Comparison of ENCODE assay signal across 12 cellular contexts in the genomic region with DNA sequence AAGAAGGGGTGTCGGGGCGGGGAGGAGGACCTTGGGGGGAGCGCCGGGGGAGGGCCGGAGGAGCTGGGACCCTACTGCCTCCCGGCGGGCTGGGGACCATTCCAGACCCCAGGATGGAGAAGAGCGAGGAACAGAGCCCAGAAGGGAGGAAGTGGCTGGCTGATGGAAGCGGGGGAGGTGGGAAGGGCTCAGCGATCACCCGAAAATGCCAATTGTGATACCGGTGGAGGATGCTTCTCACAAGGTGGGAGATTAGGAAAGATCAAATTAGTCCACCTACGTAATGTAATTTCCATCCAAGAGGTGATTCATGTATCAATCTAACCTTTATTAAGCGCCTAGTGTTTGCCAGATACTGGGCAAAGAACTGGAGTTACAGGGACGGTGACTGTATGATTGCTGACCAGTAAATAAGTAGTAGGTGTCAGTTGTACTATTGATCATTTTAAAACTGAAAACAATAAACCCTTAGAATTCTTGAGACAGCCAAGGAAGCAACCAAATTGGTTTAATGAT. TPM values are rescaled to one million over a fixed set of nuclear protein-coding genes. Genes with fewer than 3 reads are reported as not detected.
DNase-seq lines count a peak whose midpoint lies in the region; FAIRE-seq and TF ChIP-seq lines count a peak whose summit lies in the region.
"Had no signal": no experiment of that assay in that cellular context is flagged by ENCODE, and none has a peak within 500 bp of the region (broad histone marks: within the 10 kb centered on the region; RNA-seq: fewer than 3 reads in every experiment).

No MANE protein-coding gene starts in this region.

- no peak overlapping the region for H3K4me2 ChIP-seq in SK-N-SH

- H3K9ac ChIP-seq in NT2/D1 (ENCODE audit: insufficient read length, low read depth): no peak overlapping the region
- H3K9ac ChIP-seq in SK-N-SH: no peak overlapping the region

- H3K27me3 Mint-ChIP-seq in CD4-positive, alpha-beta memory T cell: peaks cover 19 to 33% of the 10 kb centered on the region in 2 donors

- TF ChIP-seq POLR2A in esophagus squamous epithelium (IDR thresholded peaks at IDR 0.05) (no peak), ovary (IDR thresholded peaks at IDR 0.05) (no peak)

- H3K36me3 ChIP-seq in CD4-positive, alpha-beta memory T cell (ENCODE audit: insufficient read depth, low read length): no peaks in the 10 kb centered on the region
- H3K36me3 ChIP-seq in NT2/D1 (ENCODE audit: insufficient read depth, insufficient read length, low read length) (no peaks in the 10 kb centered on the region), esophagus squamous epithelium (no peaks in the 10 kb centered on the region), ovary (no peaks in the 10 kb centered on the region), SK-N-SH (replicated peaks in 1 of 2; ENCODE audit: control insufficient read depth in 1 of 2, insufficient read depth in 2 of 2, low read length in 1 of 2) (no peaks in the 10 kb centered on the region)

- TF ChIP-seq RAD21 in SK-N-SH (IDR thresholded peaks at IDR 0.05; ENCODE audit: low read length): no peak

- H3K9me2 ChIP-seq in SK-N-SH: no peaks in the 10 kb centered on the region

- H3K4me1 ChIP-seq in CD4-positive, alpha-beta memory T cell (ENCODE audit: insufficient read depth, low read length): no peaks in the 10 kb centered on the region
- no peaks in the 10 kb centered on the region for H3K4me1 ChIP-seq in NT2/D1 (ENCODE audit: insufficient read depth, insufficient read length)
- H3K4me1 ChIP-seq in esophagus squamous epithelium: peaks cover 0 to 18% (median 5%) of the 10 kb centered on the region in 3 donors
- no peaks in the 10 kb centered on the region for H3K4me1 ChIP-seq in ovary (ENCODE audit: insufficient read depth)
- peaks cover 0 to 3% of the 10 kb centered on the region in 2 experiments; a peak in 1 of 4 replicates for H3K4me1 ChIP-seq in SK-N-SH (ENCODE audit: control insufficient read depth in 1 of 2, insufficient read depth in 2 of 2, low read depth in 1 of 2, low read length in 1 of 2)

- no peaks in the 10 kb centered on the region for H3K36me3 Mint-ChIP-seq in CD4-positive, alpha-beta memory T cell

- H3K4me3 Mint-ChIP-seq in CD4-positive, alpha-beta memory T cell: peak overlapping the region; percentile 36 to 82 (median 64)

- no peak overlapping the region for H3K27ac ChIP-seq in CD4-positive, alpha-beta memory T cell (ENCODE audit: low read depth, low read length)
- H3K27ac ChIP-seq in esophagus squamous epithelium: peak overlapping the region in 2 of 4 donors; percentile 30 to 70
- H3K27ac ChIP-seq in ovary: no peak overlapping the region
- no peak overlapping the region for H3K27ac ChIP-seq in SK-N-SH (ENCODE audit: low read depth in 2 of 2, low read length in 1 of 2)

- no peaks in the 10 kb centered on the region for H4K20me1 ChIP-seq in SK-N-SH (ENCODE audit: insufficient read depth)

- peaks cover 0 to 2% (median 0%) of the 10 kb centered on the region in 8 donors for H3K9me3 Mint-ChIP-seq in CD4-positive, alpha-beta memory T cell

- POLR2A ChIA-PET in CD4-positive, alpha-beta memory T cell (lab: Charles Lee; ENCODE audit: partially characterized antibody): no interaction called here
- POLR2A ChIA-PET in SK-N-SH (lab: Yijun Ruan, JAX): no interaction called here

- TF ChIP-seq CTCF in esophagus squamous epithelium (IDR thresholded peaks at IDR 0.05) (no peak), ovary (IDR thresholded peaks at IDR 0.05) (no peak), SK-N-SH (IDR thresholded peaks at IDR 0.05) (no peak)

- H3K4me3 ChIP-seq in CD4-positive, alpha-beta memory T cell (ENCODE audit: low read length in 2 of 2): no peak overlapping the region
- H3K4me3 ChIP-seq in NT2/D1 (ENCODE audit: insufficient read length, low read depth) (peak overlapping the region; percentile 32), esophagus squamous epithelium (peak overlapping the region; percentile 30 to 72 (median 48)), ovary (peak overlapping the region; percentile 58), SK-N-SH (ENCODE audit: low read depth in 2 of 2, low read length in 1 of 2) (no peak overlapping the region; a peak in 1 of 4 replicates)

- 0 to 46% methylated on average over 2 to 13 of the region's 15 CpGs for WGBS in esophagus squamous epithelium, 2 donors
- 32 to 42% (median 36%) methylated on average over 15 of the region's 15 CpGs for WGBS in ovary, 3 donors
- 14% methylated on average over 14 of the region's 15 CpGs for WGBS in SK-N-SH (ENCODE audit: low lambda C conversion rate)

- no peaks in the 10 kb centered on the region for H3F3A ChIP-seq in SK-N-SH (replicated peaks; ENCODE audit: insufficient read depth)

- H3K4me1 Mint-ChIP-seq in CD4-positive, alpha-beta memory T cell: peaks cover 3 to 4% (median 4%) of the 10 kb centered on the region in 4 donors

- no peaks in the 10 kb centered on the region for H3K79me2 ChIP-seq in SK-N-SH (ENCODE audit: insufficient read depth)

- H3K9me3 ChIP-seq in CD4-positive, alpha-beta memory T cell (ENCODE audit: control insufficient read depth in 1 of 2, low read length in 2 of 2): no peaks in the 10 kb centered on the region
- no peaks in the 10 kb centered on the region for H3K9me3 ChIP-seq in NT2/D1 (ENCODE audit: insufficient read depth, low read length)
- no peaks in the 10 kb centered on the region for H3K9me3 ChIP-seq in esophagus squamous epithelium
- no peaks in the 10 kb centered on the region for H3K9me3 ChIP-seq in ovary
- H3K9me3 ChIP-seq in SK-N-SH: no peaks in the 10 kb centered on the region

- no peak for FAIRE-seq in GM19239 (lab: Jason Lieb, UNC)

- no peak for TF ChIP-seq EP300 in ovary (IDR thresholded peaks at IDR 0.05)
- TF ChIP-seq EP300 in SK-N-SH (IDR thresholded peaks at IDR 0.05; ENCODE audit: borderline replicate concordance in 1 of 2, low read depth in 1 of 2, low read length in 1 of 2): no peak

- no peaks in the 10 kb centered on the region for H3K27me3 ChIP-seq in CD4-positive, alpha-beta memory T cell (ENCODE audit: insufficient read depth, low read length)
- peaks cover 83% of the 10 kb centered on the region for H3K27me3 ChIP-seq in NT2/D1 (ENCODE audit: insufficient read depth, insufficient read length)
- H3K27me3 ChIP-seq in esophagus squamous epithelium: peaks cover 0 to 34% (median 0%) of the 10 kb centered on the region in 4 donors
- H3K27me3 ChIP-seq in ovary: no peaks in the 10 kb centered on the region
- peaks cover 29% of the 10 kb centered on the region for H3K27me3 ChIP-seq in SK-N-SH (ENCODE audit: insufficient read depth)

- no peak overlapping the region for H3K27ac Mint-ChIP-seq in CD4-positive, alpha-beta memory T cell

- H2AFZ ChIP-seq in SK-N-SH (ENCODE audit: low read depth): no peak overlapping the region

- no peak for DNase-seq in CD4-positive, alpha-beta memory T cell
- no peak for DNase-seq in NT2/D1 (ENCODE audit: low read depth, low spot score)
- DNase-seq in esophagus squamous epithelium (lab: John Stamatoyannopoulos, UW): no peak
- no peak for DNase-seq in ovary
- DNase-seq in epidermal melanocyte (ENCODE audit: insufficient read length, low spot score): no peak
- DNase-seq in GM19239 (ENCODE audit: insufficient read length, low spot score): no peak
- DNase-seq in SK-N-SH: no peak
- no peak for DNase-seq in foreskin melanocyte
- DNase-seq: HCEC 1CT; NCI-H2029 treated with DMSO at 0.1 percent for 48 hours; SIG-M5; stimulated activated CD4-positive, alpha-beta T cell treated with anti-CD3 and anti-CD28 coated beads, Interleukin-2, amount 100 ng/mL, for 48 hours had no signal

- intact Hi-C loops in CD4-positive, alpha-beta memory T cell (cut with micrococcal nuclease): loop anchor here (10.0 kb wide), 1 partner anchor 117 kb away; no protein-coding TSS in a partner anchor
- intact Hi-C loops in esophagus squamous epithelium (cut with DNase I): no loop called here
- intact Hi-C loops in ovary (cut with DNase I): no loop called here

- CTCF ChIA-PET in CD4-positive, alpha-beta memory T cell (lab: Charles Lee; ENCODE audit: partially characterized antibody): no interaction called here
- CTCF ChIA-PET in SK-N-SH (lab: Yijun Ruan, JAX): interaction anchor here (3.1 kb wide), 1 partner anchor 49 kb away, joined by 8 read pairs; no protein-coding TSS in a partner anchor

TF ChIP-seq in SK-N-SH, 30 proteins besides CTCF, POLR2A, EP300 and RAD21 (continues in another document):
- no peak for TF ChIP-seq MXI1 (IDR thresholded peaks at IDR 0.05; ENCODE audit: low read depth, low read length)
- TF ChIP-seq RCOR1 (IDR thresholded peaks at IDR 0.05; ENCODE audit: low read length): no peak
- no peak for TF ChIP-seq SIN3A (IDR thresholded peaks at IDR 0.05; ENCODE audit: borderline replicate concordance, low read depth, low read length)
- no peak for TF ChIP-seq GATA2 (CRISPR knock-in tag; IDR thresholded peaks at IDR 0.05)
- TF ChIP-seq, protein P1, sequence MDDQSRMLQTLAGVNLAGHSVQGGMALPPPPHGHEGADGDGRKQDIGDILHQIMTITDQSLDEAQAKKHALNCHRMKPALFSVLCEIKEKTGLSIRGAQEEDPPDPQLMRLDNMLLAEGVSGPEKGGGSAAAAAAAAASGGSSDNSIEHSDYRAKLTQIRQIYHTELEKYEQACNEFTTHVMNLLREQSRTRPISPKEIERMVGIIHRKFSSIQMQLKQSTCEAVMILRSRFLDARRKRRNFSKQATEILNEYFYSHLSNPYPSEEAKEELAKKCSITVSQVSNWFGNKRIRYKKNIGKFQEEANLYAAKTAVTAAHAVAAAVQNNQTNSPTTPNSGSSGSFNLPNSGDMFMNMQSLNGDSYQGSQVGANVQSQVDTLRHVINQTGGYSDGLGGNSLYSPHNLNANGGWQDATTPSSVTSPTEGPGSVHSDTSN (IDR thresholded peaks at IDR 0.05): no peak
- TF ChIP-seq EZH2phosphoT487 (IDR thresholded peaks at IDR 0.05; ENCODE audit: borderline replicate concordance, low read depth): no peak
- no peak for TF ChIP-seq RXRA (IDR thresholded peaks at IDR 0.05; ENCODE audit: borderline replicate concordance, low read depth)
- no peak for TF ChIP-seq GABPA (IDR thresholded peaks at IDR 0.05; ENCODE audit: low read depth)
- TF ChIP-seq, protein P2, sequence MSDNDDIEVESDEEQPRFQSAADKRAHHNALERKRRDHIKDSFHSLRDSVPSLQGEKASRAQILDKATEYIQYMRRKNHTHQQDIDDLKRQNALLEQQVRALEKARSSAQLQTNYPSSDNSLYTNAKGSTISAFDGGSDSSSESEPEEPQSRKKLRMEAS (IDR thresholded peaks at IDR 0.05; ENCODE audit: low read depth): no peak
- no peak for TF ChIP-seq NRF1 (IDR thresholded peaks at IDR 0.05; ENCODE audit: low read depth, low read length)
- no peak for TF ChIP-seq RFX5 (IDR thresholded peaks at IDR 0.05; ENCODE audit: low read length)
- TF ChIP-seq MEF2A (IDR thresholded peaks at IDR 0.05; ENCODE audit: borderline replicate concordance, low read depth): no peak

RNA-seq across cellular contexts. Expression of a gene that starts 0.5 kb away (rescaled TPM):
- total RNA-seq in CD4-positive, alpha-beta memory T cell: 1 to 10 TPM; 1.2 to 1.4 TPM
- polyA plus RNA-seq in CD4-positive, alpha-beta memory T cell: under 1 TPM in 1 of 2 donors, not detected in 1; 0.34 TPM
- 10 to 100 TPM in 1 of 4 donors, 1 to 10 TPM in 1, under 1 TPM in 2; 0.38 to 17.7 (median 2.5) TPM for total RNA-seq in esophagus squamous epithelium
- 10 to 100 TPM; 26.5 to 72.9 (median 35.0) TPM for total RNA-seq in ovary
- polyA plus RNA-seq in ovary: 10 to 100 TPM; 43.6 to 52.8 TPM
- 0.03 and 0.07 TPM in 2 replicates for polyA plus RNA-seq in SK-N-SH (2012; rRNA removed)
- 0.03 TPM in 1 of 2 replicates, not detected in the other for polyA plus RNA-seq in SK-N-SH (2012; cell fraction: cytosol; rRNA removed)
- not detected in 2 replicates for polyA plus RNA-seq in SK-N-SH (2012; cell fraction: nucleus; rRNA removed)

Comparison
In these comparisons a context has a peak if more than half of its experiments do, and no peak if none do; other contexts are left out.
1. H3K4me3 ChIP-seq: peak in NT2/D1 (single experiment), esophagus squamous epithelium (4 of 4) and ovary (single experiment); none in CD4-positive, alpha-beta memory T cell (0 of 2) and SK-N-SH (0 of 2).